13 cellular contexts compared by ENCODE assay signal in genomic region chr2:206071832-206072231, GRCh38.
"Had no signal": no experiment of that assay in that cellular context is flagged by ENCODE, and none has a peak within 500 bp of the region (broad histone marks: within the 10 kb centered on the region; RNA-seq: fewer than 3 reads in every experiment).

No MANE protein-coding gene starts in this region.

- H3K36me3 Mint-ChIP-seq: natural killer cell had no signal

- H3K36me3 ChIP-seq: breast epithelium, lower lobe of right lung, transverse colon had no signal

- H3K4me3 Mint-ChIP-seq: activated naive CD8-positive, alpha-beta T cell; activated T-cell treated with anti-CD3 and anti-CD28 coated beads, Interleukin-2, amount 50 U/mL, for 4 hours; natural killer cell; stimulated activated effector memory CD8-positive, alpha-beta T cell treated with anti-CD3 and anti-CD28 coated beads, Interleukin-12 subunit alpha, Interleukin-12 subunit beta, amount 100 ng/mL, for 72 hours had no signal

- H3K27me3 ChIP-seq: breast epithelium, transverse colon had no signal

- ATAC-seq: activated CD4-positive, CD25-positive, alpha-beta regulatory T cell treated with anti-CD3 and anti-CD28 coated beads, Interleukin-2, amount 50 U/mL, for 24 hours; activated T-cell treated with anti-CD3 and anti-CD28 coated beads, Interleukin-2, amount 50 U/mL, for 4 hours; lower lobe of right lung; natural killer cell; right cardiac atrium; stimulated activated effector memory CD8-positive, alpha-beta T cell treated with anti-CD3 and anti-CD28 coated beads, Interleukin-12 subunit alpha, Interleukin-12 subunit beta, amount 100 ng/mL, for 72 hours had no signal

- H3K4me1 ChIP-seq: breast epithelium had no signal

- H3K9me3 Mint-ChIP-seq: activated T-cell treated with anti-CD3 and anti-CD28 coated beads, Interleukin-2, amount 50 U/mL, for 4 hours; natural killer cell; stimulated activated effector memory CD8-positive, alpha-beta T cell treated with anti-CD3 and anti-CD28 coated beads, Interleukin-12 subunit alpha, Interleukin-12 subunit beta, amount 100 ng/mL, for 72 hours had no signal

- H3K4me3 ChIP-seq: breast epithelium, lower lobe of right lung, transverse colon had no signal

- H3K27me3 Mint-ChIP-seq: activated naive CD8-positive, alpha-beta T cell had no signal

- H3K27ac ChIP-seq: breast epithelium, lower lobe of right lung, transverse colon had no signal

- DNase-seq: activated gamma-delta T cell; activated T-cell treated with anti-CD3 and anti-CD28 coated beads, Interleukin-2, amount 50 U/mL, for 4 hours; anterior cingulate cortex; lower lobe of right lung; natural killer cell; right cardiac atrium; small intestine; substantia nigra; transverse colon had no signal

- H3K27ac Mint-ChIP-seq: stimulated activated effector memory CD8-positive, alpha-beta T cell treated with anti-CD3 and anti-CD28 coated beads, Interleukin-12 subunit alpha, Interleukin-12 subunit beta, amount 100 ng/mL, for 72 hours had no signal

- H3K9me3 ChIP-seq: breast epithelium, lower lobe of right lung, transverse colon had no signal
